22 cellular contexts compared by ENCODE assay signal in genomic region chr13:110866491-110867170, GRCh38. TPM values are rescaled to one million over a fixed set of nuclear protein-coding genes. Genes with fewer than 3 reads are reported as not detected.
DNase-seq lines count a peak whose midpoint lies in the region; ATAC-seq, FAIRE-seq and TF ChIP-seq lines count a peak whose summit lies in the region.
"Had no signal": no experiment of that assay in that cellular context is flagged by ENCODE, and none has a peak within 500 bp of the region (broad histone marks: within the 10 kb centered on the region; RNA-seq: fewer than 3 reads in every experiment).

No MANE protein-coding gene starts in this region.

- CTCF ChIA-PET in H1 (lab: Charles Lee; ENCODE audit: partially characterized antibody), result interaction anchor here (0.8 kb wide), 2 partner anchors 32 to 133 kb away, joined by 3 read pairs; no protein-coding TSS in a partner anchor

- H3K36me3 Mint-ChIP-seq in activated T-cell treated with anti-CD3 and anti-CD28 coated beads, Interleukin-2, amount 50 U/mL, for 72 hours (ENCODE audit: insufficient read depth in 2 of 2), result no peaks in the 10 kb centered on the region
- H3K36me3 Mint-ChIP-seq: CD4-positive, alpha-beta memory T cell had no signal

- ATAC-seq in GM18858 (IDR thresholded peaks at IDR 0.05; ENCODE audit: unreplicated experiment), result no peak
- no peak for ATAC-seq in stimulated activated naive CD8-positive, alpha-beta T cell treated with anti-CD3 and anti-CD28 coated beads, Interleukin-15, amount 100 ng/mL, for 72 hours
- no peak for ATAC-seq in activated T-cell treated with anti-CD3 and anti-CD28 coated beads, Interleukin-2, amount 50 U/mL, for 72 hours (replicated peaks in 1 of 2)
- ATAC-seq: A549 had no signal

- H4K20me1 ChIP-seq in H1 (replicated peaks in 1 of 2; ENCODE audit: control insufficient read depth in 1 of 2, insufficient read depth in 2 of 2, low read length in 2 of 2), result no peaks in the 10 kb centered on the region

- no peak overlapping the region for H3K9ac ChIP-seq in H1 (replicated peaks in 1 of 4; ENCODE audit: extremely low read depth in 1 of 4, low read depth in 3 of 4, low read length in 3 of 4)

- peaks cover 8% of the 10 kb centered on the region for H3K4me1 Mint-ChIP-seq in stimulated activated naive CD8-positive, alpha-beta T cell treated with anti-CD3 and anti-CD28 coated beads, Interleukin-15, amount 100 ng/mL, for 72 hours
- peaks cover 13% of the 10 kb centered on the region for H3K4me1 Mint-ChIP-seq in activated T-cell treated with anti-CD3 and anti-CD28 coated beads, Interleukin-2, amount 50 U/mL, for 72 hours (ENCODE audit: low read depth)

- TF ChIP-seq CTCF in VCaP (conservative IDR thresholded peaks at IDR 0.05) (peak; percentile 41; the same call in 1 of the 2 replicates), H1 (IDR thresholded peaks at IDR 0.05; ENCODE audit: control extremely low read depth in 1 of 3, insufficient read depth in 1 of 3, low read depth in 1 of 3, low read length in 3 of 3) (no peak)

- H2BK15ac ChIP-seq in H1 (ENCODE audit: low read length), result no peak overlapping the region

- no peak overlapping the region for H2BK120ac ChIP-seq in H1 (replicated peaks; ENCODE audit: low read depth, low read length)

- no peak overlapping the region for H3K14ac ChIP-seq in H1 (ENCODE audit: insufficient read length)

- H3K79me2 ChIP-seq in H1 (ENCODE audit: control insufficient read depth in 1 of 2, insufficient read depth in 2 of 2, low read length in 2 of 2), result no peaks in the 10 kb centered on the region

- H3K27ac ChIP-seq in VCaP, result no peak overlapping the region
- no peak overlapping the region for H3K27ac ChIP-seq in H1 (ENCODE audit: low read depth, low read length)
- H3K27ac ChIP-seq: A549 had no signal

- no peak overlapping the region for H2BK5ac ChIP-seq in H1 (ENCODE audit: low read depth, low read length)

- no peaks in the 10 kb centered on the region for H3K23me2 ChIP-seq in H1 (ENCODE audit: low read depth, low read length)

- no peak overlapping the region for H3K23ac ChIP-seq in H1 (ENCODE audit: insufficient read length)

- no peak overlapping the region for H3K56ac ChIP-seq in H1 (replicated peaks; ENCODE audit: insufficient read length, low read depth, low read length)

- H3K4me1 ChIP-seq in H1 (replicated peaks in 1 of 4; ENCODE audit: control insufficient read depth in 3 of 4, insufficient read depth in 4 of 4, low read length in 3 of 4), result peaks cover 0 to 15% (median 5%) of the 10 kb centered on the region in 4 experiments; a peak in 3 of 7 replicates

- no peak for FAIRE-seq in H1 (lab: Jason Lieb, UNC)
- FAIRE-seq: A549, GM12891, GM18507 had no signal

- H3K27me3 ChIP-seq in H1 (replicated peaks in 1 of 4; ENCODE audit: control insufficient read depth in 3 of 4, extremely low read depth in 1 of 4, insufficient read depth in 3 of 4, low read length in 3 of 4), result 0 out of 7 replicates have a peak, but pooled peaks cover 0 to 2% (median under 1%) of the 10 kb centered on the region in 4 experiments

- H3K9me3 Mint-ChIP-seq in stimulated activated naive CD8-positive, alpha-beta T cell treated with anti-CD3 and anti-CD28 coated beads, Interleukin-15, amount 100 ng/mL, for 72 hours, result peaks cover 0 to 4% of the 10 kb centered on the region in 2 donors
- H3K9me3 Mint-ChIP-seq in activated T-cell treated with anti-CD3 and anti-CD28 coated beads, Interleukin-2, amount 50 U/mL, for 72 hours, result no peaks in the 10 kb centered on the region

- no peak overlapping the region for H3K4me3 Mint-ChIP-seq in stimulated activated naive CD8-positive, alpha-beta T cell treated with anti-CD3 and anti-CD28 coated beads, Interleukin-15, amount 100 ng/mL, for 72 hours
- no peak overlapping the region for H3K4me3 Mint-ChIP-seq in activated T-cell treated with anti-CD3 and anti-CD28 coated beads, Interleukin-2, amount 50 U/mL, for 72 hours
- H3K4me3 Mint-ChIP-seq: CD4-positive, alpha-beta memory T cell had no signal

- TF ChIP-seq RAD21 in H1 (IDR thresholded peaks at IDR 0.05 in 1 of 2, conservative IDR thresholded peaks at IDR 0.05 in 1 of 2; ENCODE audit: low read depth in 2 of 2, low read length in 2 of 2), result no peak

- H3K27ac Mint-ChIP-seq in stimulated activated naive CD8-positive, alpha-beta T cell treated with anti-CD3 and anti-CD28 coated beads, Interleukin-15, amount 100 ng/mL, for 72 hours, result no peak overlapping the region
- no peak overlapping the region for H3K27ac Mint-ChIP-seq in activated T-cell treated with anti-CD3 and anti-CD28 coated beads, Interleukin-2, amount 50 U/mL, for 72 hours
- H3K27ac Mint-ChIP-seq: CD4-positive, alpha-beta memory T cell had no signal

- H3K9me3 ChIP-seq in H1 (ENCODE audit: insufficient read depth in 2 of 2, low read depth in 1 of 2, low read length in 1 of 2), result no peaks in the 10 kb centered on the region
- H3K9me3 ChIP-seq: A549 had no signal

- no peak for TF ChIP-seq POLR2A in H1 (IDR thresholded peaks at IDR 0.05; ENCODE audit: control extremely low read depth in 1 of 2, low read depth in 2 of 2, low read length in 2 of 2)

- POLR2A ChIA-PET in H1 (lab: Charles Lee; ENCODE audit: partially characterized antibody), result interaction anchor here (0.6 to 2.2 kb wide), 3 partner anchors 8 to 151 kb away, joined by 3 to 7 read pairs (median 3); no protein-coding TSS in a partner anchor

- H2BK20ac ChIP-seq in H1 (ENCODE audit: low read length), result no peak overlapping the region

- H2BK12ac ChIP-seq in H1 (ENCODE audit: low read depth, low read length), result no peak overlapping the region

- H3K4me3 ChIP-seq in H1 (ENCODE audit: extremely low read depth in 1 of 4, insufficient read depth in 2 of 4, low read depth in 3 of 4, low read length in 4 of 4), result no peak overlapping the region
- H3K4me3 ChIP-seq: A549 had no signal

- H3K4me2 ChIP-seq in H1 (ENCODE audit: insufficient read depth in 1 of 2, low read depth in 2 of 2, low read length in 2 of 2), result no peak overlapping the region
- H3K4me2 ChIP-seq: A549 had no signal

- no peak overlapping the region for H2AFZ ChIP-seq in H1 (ENCODE audit: low read length)

- DNase-seq in Ammon's horn (ENCODE audit: low spot score), result peak; percentile 44
- DNase-seq in H1 (ENCODE audit: low read depth in 1 of 2, low spot score in 2 of 2), result peak in 1 of 2 experiments; percentile 19
- DNase-seq in stimulated activated naive CD8-positive, alpha-beta T cell treated with anti-CD3 and anti-CD28 coated beads, Interleukin-15, amount 100 ng/mL, for 72 hours, result no peak
- DNase-seq in activated T-cell treated with anti-CD3 and anti-CD28 coated beads, Interleukin-2, amount 50 U/mL, for 72 hours, result no peak
- DNase-seq: 8988T; ACHN; AML-193; C1 segment of cervical spinal cord; Calu3; CD4-positive, alpha-beta memory T cell; COR-L47; DMS53; DMS79 treated with DMSO at 0.1 percent for 48 hours; GF-D8; GOT3; H7; HCEC 1CT had no signal

- peaks cover 57% of the 10 kb centered on the region for H3K27me3 Mint-ChIP-seq in stimulated activated naive CD8-positive, alpha-beta T cell treated with anti-CD3 and anti-CD28 coated beads, Interleukin-15, amount 100 ng/mL, for 72 hours
- peaks cover 29% of the 10 kb centered on the region for H3K27me3 Mint-ChIP-seq in activated T-cell treated with anti-CD3 and anti-CD28 coated beads, Interleukin-2, amount 50 U/mL, for 72 hours (ENCODE audit: low read depth)

- no peak overlapping the region for H4K91ac ChIP-seq in H1 (replicated peaks; ENCODE audit: insufficient read length, low read length)

- no peak overlapping the region for H3K4ac ChIP-seq in H1 (replicated peaks; ENCODE audit: insufficient read length, low read depth, low read length)

- WGBS in H1 (ENCODE audit: extremely low coverage in 1 of 2, insufficient coverage in 1 of 2, insufficient read length in 1 of 2, insufficient replicate concordance in 2 of 2, low coverage in 1 of 2, low lambda C conversion rate in 2 of 2, missing lambda C conversion rate in 1 of 2), 2 experiments, result 91% methylated on average over 11 of the region's 11 CpGs; no CpG with 5 or more reads in 1 of the 2 experiments

- H3K79me1 ChIP-seq in H1 (ENCODE audit: low read depth, low read length), result no peaks in the 10 kb centered on the region

- TF ChIP-seq EP300 in H1 (IDR thresholded peaks at IDR 0.05; ENCODE audit: borderline replicate concordance in 1 of 2, low read depth in 2 of 2, low read length in 2 of 2), result no peak

- no peak overlapping the region for H4K8ac ChIP-seq in H1 (ENCODE audit: extremely low read depth, insufficient read depth, low read length)

- H4K5ac ChIP-seq in H1 (ENCODE audit: insufficient read length, low read depth, low read length), result no peak overlapping the region

- H3K36me3 ChIP-seq in H1 (ENCODE audit: control insufficient read depth in 2 of 4, insufficient read depth in 4 of 4, low read length in 3 of 4), result no peaks in the 10 kb centered on the region

- H3K18ac ChIP-seq in H1 (ENCODE audit: extremely low read depth, low read length), result no peak overlapping the region

- H2AK5ac ChIP-seq in H1 (ENCODE audit: low read depth, low read length), result no peak overlapping the region

TF ChIP-seq in H1, 55 proteins besides CTCF, POLR2A, EP300 and RAD21:
- TF ChIP-seq RNF2 (IDR thresholded peaks at IDR 0.05; ENCODE audit: borderline replicate concordance, low read depth, low read length, missing control alignments, poor library complexity, severe bottlenecking) (no peak), USF2 (IDR thresholded peaks at IDR 0.05; ENCODE audit: low read length) (no peak), CTBP2 (IDR thresholded peaks at IDR 0.05; ENCODE audit: borderline replicate concordance, insufficient read depth, insufficient read length, low read length) (no peak), KDM1A (IDR thresholded peaks at IDR 0.05; ENCODE audit: borderline replicate concordance, low read length) (peak; percentile 68; the same call in 1 of the 2 replicates)

RNA-seq across cellular contexts. Expression of gene ANKRD10, which starts 48.2 kb away (rescaled TPM):
- 201 and 218 TPM in 2 replicates for total RNA-seq in H1 (2021; fragmentation: NEBNext Ultra II Directional; extraction: Animal tissue kit (Norgen Biotek cat#: 25700))
- polyA plus RNA-seq in H1 (2011; rRNA removed), result 146 and 153 TPM in 2 replicates
- 188 TPM for polyA plus RNA-seq in H1 (2011; cell fraction: cytosol; rRNA removed)
- 274 TPM for polyA plus RNA-seq in H1 (2011; cell fraction: nucleus; rRNA removed)
- polyA plus RNA-seq in H1 (2012, experiment 1 of 2), result 150 to 219 TPM (median 165 TPM) in 4 replicates
- polyA plus RNA-seq in H1 (2012, experiment 2 of 2), result 51.7 TPM
- polyA plus RNA-seq in H1 (2013, experiment 1 of 2), result 152 TPM
- 135 TPM for polyA plus RNA-seq in H1 (2013, experiment 2 of 2)
- polyA minus RNA-seq in H1 (2011; rRNA and poly(A)+ RNA removed), result 161 and 189 TPM in 2 replicates
- 312 TPM for polyA minus RNA-seq in H1 (2011; cell fraction: cytosol; rRNA and poly(A)+ RNA removed)
- polyA minus RNA-seq in H1 (2011; cell fraction: nucleus; rRNA and poly(A)+ RNA removed), result 593 TPM
- total RNA-seq in activated T-cell treated with anti-CD3 and anti-CD28 coated beads, Interleukin-2, amount 50 U/mL, for 72 hours, result 100 to 1,000 TPM; 139 to 142 TPM
